ENCODE assay signal across 8 cellular contexts in genomic region chr6:5626727-5627426, GRCh38.
DNase-seq lines count a peak whose midpoint lies in the region; ATAC-seq, FAIRE-seq and TF ChIP-seq lines count a peak whose summit lies in the region.

No MANE protein-coding gene starts in this region.

- H3K4me1 Mint-ChIP-seq in activated CD8-positive, alpha-beta T cell treated with anti-CD3 and anti-CD28 coated beads, Interleukin-2, amount 10 ng/mL, durations not matched to agents 7 days and 5 days (ENCODE audit: low read depth): peaks cover 29% of the 10 kb centered on the region

- peak overlapping the region; percentile 67 for H3K4me3 Mint-ChIP-seq in activated CD8-positive, alpha-beta T cell treated with anti-CD3 and anti-CD28 coated beads, Interleukin-2, amount 10 ng/mL, durations not matched to agents 7 days and 5 days

- H3K36me3 Mint-ChIP-seq in activated CD8-positive, alpha-beta T cell treated with anti-CD3 and anti-CD28 coated beads, Interleukin-2, amount 10 ng/mL, durations not matched to agents 7 days and 5 days (ENCODE audit: low read depth): peaks cover 9% of the 10 kb centered on the region

- ATAC-seq in GM19397 (IDR thresholded peaks at IDR 0.05; ENCODE audit: unreplicated experiment) (peak; percentile 56), HG03095 (IDR thresholded peaks at IDR 0.05; ENCODE audit: unreplicated experiment) (peak; percentile 83)
- ATAC-seq in activated CD8-positive, alpha-beta T cell treated with anti-CD3 and anti-CD28 coated beads, Interleukin-2, amount 10 ng/mL, durations not matched to agents 7 days and 5 days: peak; percentile 79

- CTCF ChIA-PET in GM10248 (lab: Yijun Ruan, JAX): interaction anchor here (1.4 kb wide), 1 partner anchor 10 kb away, joined by 3 read pairs; no protein-coding TSS in a partner anchor
- CTCF ChIA-PET in activated CD8-positive, alpha-beta T cell treated with anti-CD3 and anti-CD28 coated beads, Interleukin-2, amount 10 ng/mL, durations not matched to agents 7 days and 5 days (lab: Charles Lee): no interaction called here

- peak overlapping the region; percentile 89 for H3K27ac Mint-ChIP-seq in activated CD8-positive, alpha-beta T cell treated with anti-CD3 and anti-CD28 coated beads, Interleukin-2, amount 10 ng/mL, durations not matched to agents 7 days and 5 days

- no peaks in the 10 kb centered on the region for H3K9me3 Mint-ChIP-seq in activated CD8-positive, alpha-beta T cell treated with anti-CD3 and anti-CD28 coated beads, Interleukin-2, amount 10 ng/mL, durations not matched to agents 7 days and 5 days (ENCODE audit: insufficient read depth)

- POLR2A ChIA-PET in GM10248 (lab: Yijun Ruan, JAX): no interaction called here
- POLR2A ChIA-PET in activated CD8-positive, alpha-beta T cell treated with anti-CD3 and anti-CD28 coated beads, Interleukin-2, amount 10 ng/mL, durations not matched to agents 7 days and 5 days (lab: Charles Lee): no interaction called here

- no peak for FAIRE-seq in HTR-8/SVneo (lab: Jason Lieb, UNC)

- H3K27me3 Mint-ChIP-seq in activated CD8-positive, alpha-beta T cell treated with anti-CD3 and anti-CD28 coated beads, Interleukin-2, amount 10 ng/mL, durations not matched to agents 7 days and 5 days (ENCODE audit: low read depth): no peaks in the 10 kb centered on the region

- no peak for TF ChIP-seq CTCF in GM10248 (IDR thresholded peaks at IDR 0.05; ENCODE audit: control extremely low read depth, extremely low read depth, low read depth, missing control alignments)

- DNase-seq in GM10248 (ENCODE audit: extremely low spot score) (peak; percentile 38), OCI-M2 (lab: John Stamatoyannopoulos, UW; ENCODE audit: unreplicated experiment) (no peak), kidney glomerular epithelial cell (lab: John Stamatoyannopoulos, UW) (no peak), HTR-8/SVneo (ENCODE audit: insufficient read length, low spot score) (no peak), NK-92 (lab: John Stamatoyannopoulos, UW; ENCODE audit: unreplicated experiment) (no peak)
- peak; percentile 55 for DNase-seq in activated CD8-positive, alpha-beta T cell treated with anti-CD3 and anti-CD28 coated beads, Interleukin-2, amount 10 ng/mL, durations not matched to agents 7 days and 5 days

Comparison
In these comparisons a context has a peak if more than half of its experiments do, and no peak if none do; other contexts are left out.
1. DNase-seq: peak in GM10248 (single experiment) and activated CD8-positive, alpha-beta T cell treated with anti-CD3 and anti-CD28 coated beads, Interleukin-2, amount 10 ng/mL, durations not matched to agents 7 days and 5 days (single experiment); none in OCI-M2 (single experiment), kidney glomerular epithelial cell (single experiment), HTR-8/SVneo (single experiment) and NK-92 (single experiment).
2. Peak in every context shown above with its lines, with median percentiles within 50 percentile points of each other: ATAC-seq.